In genomic region chr13:20938302-20938701, GRCh38 we compare ENCODE assay signal across 18 cellular contexts. TPM values are rescaled to one million over a fixed set of nuclear protein-coding genes. Genes with fewer than 3 reads are reported as not detected.
DNase-seq lines count a peak whose midpoint lies in the region; ATAC-seq and TF ChIP-seq lines count a peak whose summit lies in the region.
"Had no signal": no experiment of that assay in that cellular context is flagged by ENCODE, and none has a peak within 500 bp of the region (broad histone marks: within the 10 kb centered on the region; RNA-seq: fewer than 3 reads in every experiment).

No MANE protein-coding gene starts in this region.

- ATAC-seq in Right ventricle myocardium inferior (peak; percentile 49), GM23338 (peak; percentile 54), HG02973 (IDR thresholded peaks at IDR 0.05; ENCODE audit: unreplicated experiment) (no peak)

- H3K9me3 Mint-ChIP-seq in GM23338 (no peaks in the 10 kb centered on the region), chondrocyte (ENCODE audit: low read depth) (no peaks in the 10 kb centered on the region), nephron progenitor cell (no peaks in the 10 kb centered on the region)

- H3K4me1 Mint-ChIP-seq in GM23338 (peaks cover 13% of the 10 kb centered on the region; the same call in 2 of the 3 replicates), chondrocyte (ENCODE audit: low read depth) (peaks cover 5% of the 10 kb centered on the region), nephron progenitor cell (peaks cover 8% of the 10 kb centered on the region)

- no peak overlapping the region for H3K27ac ChIP-seq in GM23338 (ENCODE audit: low read depth)
- H3K27ac ChIP-seq: C4-2B, SJCRH30 had no signal

- H3K27me3 Mint-ChIP-seq in GM23338 (ENCODE audit: insufficient read depth, low read depth, poor library complexity) (peaks cover 1% of the 10 kb centered on the region), chondrocyte (ENCODE audit: low read depth) (no peaks in the 10 kb centered on the region), nephron progenitor cell (ENCODE audit: low read depth, poor library complexity) (peaks cover 6% of the 10 kb centered on the region)

- no peak overlapping the region for H3K4me2 ChIP-seq in GM23338

- H3K27ac Mint-ChIP-seq in GM23338 (no peak overlapping the region), chondrocyte (ENCODE audit: unreplicated experiment) (no peak overlapping the region), nephron progenitor cell (no peak overlapping the region)

- no peaks in the 10 kb centered on the region for H3K79me2 ChIP-seq in GM23338 (replicated peaks; ENCODE audit: insufficient read depth)

- no peak overlapping the region for H3K4me3 Mint-ChIP-seq in GM23338
- H3K4me3 Mint-ChIP-seq in chondrocyte (ENCODE audit: unreplicated experiment) = no peak overlapping the region
- no peak overlapping the region for H3K4me3 Mint-ChIP-seq in nephron progenitor cell

- peaks cover 12% of the 10 kb centered on the region; the same call in 1 of the 2 replicates for H3K4me1 ChIP-seq in GM23338 (ENCODE audit: insufficient read depth)
- H3K4me1 ChIP-seq: SJCRH30 had no signal

- H3K9me2 ChIP-seq in GM23338 (ENCODE audit: insufficient read depth) = no peaks in the 10 kb centered on the region

- intact Hi-C loops in Right ventricle myocardium inferior (cut with DNase I) = no loop called here
- intact Hi-C loops in cardiac septum (cut with DNase I) = no loop called here

- no peaks in the 10 kb centered on the region for H3K36me3 ChIP-seq in GM23338 (ENCODE audit: insufficient read depth)
- H3K36me3 ChIP-seq: SJCRH30 had no signal

- DNase-seq in Right ventricle myocardium inferior (ENCODE audit: missing footprints) = no peak
- no peak for DNase-seq in cardiac septum (ENCODE audit: low spot score)
- no peak for DNase-seq in GM23338 (ENCODE audit: low spot score)
- DNase-seq in SK-MEL-5 (ENCODE audit: low read depth, low spot score) = peak; percentile 15
- DNase-seq in chondrocyte (ENCODE audit: low spot score) = no peak
- no peak for DNase-seq in nephron progenitor cell
- DNase-seq in stimulated activated CD4-positive, alpha-beta T cell treated with anti-CD3 and anti-CD28 coated beads, Interleukin-2, amount 100 ng/mL, for 48 hours = no peak
- DNase-seq: AML-193, DMS79 treated with DMSO at 0.1 percent for 48 hours, HCEC 1CT, Kasumi-1, NCI-H1694, NCI-H2081 treated with DMSO at 0.1 percent for 48 hours, NCI-H2171 treated with DMSO at 0.1 percent for 48 hours, NCI-H526, SJCRH30 had no signal

- TF ChIP-seq CTCF in GM23338 (conservative IDR thresholded peaks at IDR 0.05; ENCODE audit: low read depth in 2 of 2) = peak in 1 of 2 experiments; percentile 42; a peak in 2 of 4 replicates
- peak; percentile 14 for TF ChIP-seq CTCF in chondrocyte (IDR thresholded peaks at IDR 0.05)
- TF ChIP-seq CTCF in nephron progenitor cell (IDR thresholded peaks at IDR 0.05) = no peak

- H3F3A ChIP-seq in GM23338 (replicated peaks; ENCODE audit: low read depth) = no peaks in the 10 kb centered on the region

- in situ Hi-C loops in SK-MEL-5 (cut with HindIII; ENCODE audit: low pct_unique_long_range_greater_than_20kb, low sequenced_read_pairs) = no loop called here

- peak overlapping the region; percentile 73; the same call in 1 of the 2 replicates for H2AFZ ChIP-seq in GM23338

- no peak overlapping the region for H3K4me3 ChIP-seq in GM23338
- H3K4me3 ChIP-seq: SJCRH30 had no signal

- no peaks in the 10 kb centered on the region for H3K27me3 ChIP-seq in GM23338 (ENCODE audit: insufficient read depth)
- H3K27me3 ChIP-seq: SJCRH30 had no signal

- no peaks in the 10 kb centered on the region for H4K20me1 ChIP-seq in GM23338 (replicated peaks; ENCODE audit: insufficient read depth)

- H3K36me3 Mint-ChIP-seq in GM23338 (ENCODE audit: low read depth) (no peaks in the 10 kb centered on the region), chondrocyte (ENCODE audit: low read depth) (no peaks in the 10 kb centered on the region), nephron progenitor cell (ENCODE audit: low read depth) (no peaks in the 10 kb centered on the region)

TF ChIP-seq in GM23338, 12 proteins besides CTCF, POLR2A, EP300 and RAD21:
- TF ChIP-seq ETS1 (IDR thresholded peaks at IDR 0.05) = no peak
- TF ChIP-seq POLR2AphosphoS5 (IDR thresholded peaks at IDR 0.05; ENCODE audit: low read depth) = no peak
- no peak for TF ChIP-seq EZH2phosphoT487 (IDR thresholded peaks at IDR 0.05; ENCODE audit: unreplicated experiment)
- TF ChIP-seq ZNF462 (CRISPR knock-in tag; IDR thresholded peaks at IDR 0.05) = no peak
- no peak for TF ChIP-seq EZH2 (IDR thresholded peaks at IDR 0.05; ENCODE audit: low read depth, unreplicated experiment)

RNA-seq across cellular contexts. Expression of gene XPO4, which starts 35.8 kb away (rescaled TPM):
- total RNA-seq in Right ventricle myocardium inferior (30.7 TPM), cardiac septum (49.5 TPM), chondrocyte (10.9 to 16.6 TPM (median 11.5 TPM) in 3 replicates)
- total RNA-seq in GM23338 (2014; rRNA removed; shearing (Covaris generic)) = 56.7 and 57.8 TPM in 2 replicates
- 12.0 and 14.1 TPM in 2 replicates for polyA plus RNA-seq in GM23338 (2016; fragmentation: Nextera tagmentation; extraction: Ambion mirVana)
- 55.9 and 56.9 TPM in 2 replicates for total RNA-seq in SK-MEL-5 (2014; rRNA removed; shearing (Covaris generic))
- 25.6 and 30.7 TPM in 2 replicates for polyA plus RNA-seq in SK-MEL-5 (2015; cell fraction: cytosol; rRNA removed)
- 61.4 and 67.8 TPM in 2 replicates for polyA plus RNA-seq in SK-MEL-5 (2015; cell fraction: nucleus; rRNA removed)
